ENCODE assay signal across 12 cellular contexts in genomic region chr1:32060914-32061313, GRCh38. TPM values are rescaled to one million over a fixed set of nuclear protein-coding genes. Genes with fewer than 3 reads are reported as not detected.
DNase-seq lines count a peak whose midpoint lies in the region; ATAC-seq and TF ChIP-seq lines count a peak whose summit lies in the region.
"Had no signal": no experiment of that assay in that cellular context is flagged by ENCODE, and none has a peak within 500 bp of the region (broad histone marks: within the 10 kb centered on the region; RNA-seq: fewer than 3 reads in every experiment).

No MANE protein-coding gene starts in this region.

- intact Hi-C loops in activated naive CD4-positive, alpha-beta T cell treated with anti-CD3 and anti-CD28 coated beads for 36 hours (cut with micrococcal nuclease): loop anchor here (5.0 kb wide), 1 partner anchor 244 kb away; the partner anchor contains the start of gene SPOCD1

- no peaks in the 10 kb centered on the region for H3K27me3 Mint-ChIP-seq in activated naive CD4-positive, alpha-beta T cell treated with anti-CD3 and anti-CD28 coated beads for 36 hours (ENCODE audit: low read depth)
- H3K27me3 Mint-ChIP-seq in T-helper 17 cell: no peaks in the 10 kb centered on the region
- H3K27me3 Mint-ChIP-seq: activated naive CD8-positive, alpha-beta T cell treated with anti-CD3 and anti-CD28 coated beads, Interleukin-2, amount 10 ng/mL, durations not matched to agents 7 days and 5 days had no signal

- no peaks in the 10 kb centered on the region for H3K9me3 Mint-ChIP-seq in activated naive CD4-positive, alpha-beta T cell treated with anti-CD3 and anti-CD28 coated beads for 36 hours
- H3K9me3 Mint-ChIP-seq in stimulated activated effector memory CD8-positive, alpha-beta T cell treated with anti-CD3 and anti-CD28 coated beads, Interleukin-12 subunit alpha, Interleukin-12 subunit beta, amount 100 ng/mL, for 72 hours: no peaks in the 10 kb centered on the region
- H3K9me3 Mint-ChIP-seq: activated naive CD8-positive, alpha-beta T cell treated with anti-CD3 and anti-CD28 coated beads, Interleukin-2, amount 10 ng/mL, durations not matched to agents 7 days and 5 days had no signal

- H3K4me3 Mint-ChIP-seq in activated naive CD4-positive, alpha-beta T cell treated with anti-CD3 and anti-CD28 coated beads for 36 hours: no peak overlapping the region
- no peak overlapping the region for H3K4me3 Mint-ChIP-seq in stimulated activated effector memory CD8-positive, alpha-beta T cell treated with anti-CD3 and anti-CD28 coated beads, Interleukin-12 subunit alpha, Interleukin-12 subunit beta, amount 100 ng/mL, for 72 hours
- no peak overlapping the region for H3K4me3 Mint-ChIP-seq in T-helper 17 cell
- H3K4me3 Mint-ChIP-seq: activated naive CD8-positive, alpha-beta T cell treated with anti-CD3 and anti-CD28 coated beads, Interleukin-2, amount 10 ng/mL, durations not matched to agents 7 days and 5 days had no signal

- peak overlapping the region; percentile 30 for H3K27ac Mint-ChIP-seq in activated naive CD4-positive, alpha-beta T cell treated with anti-CD3 and anti-CD28 coated beads for 36 hours
- H3K27ac Mint-ChIP-seq in stimulated activated effector memory CD8-positive, alpha-beta T cell treated with anti-CD3 and anti-CD28 coated beads, Interleukin-12 subunit alpha, Interleukin-12 subunit beta, amount 100 ng/mL, for 72 hours: peak overlapping the region; percentile 79
- H3K27ac Mint-ChIP-seq in T-helper 17 cell: no peak overlapping the region
- H3K27ac Mint-ChIP-seq: activated naive CD8-positive, alpha-beta T cell treated with anti-CD3 and anti-CD28 coated beads, Interleukin-2, amount 10 ng/mL, durations not matched to agents 7 days and 5 days had no signal

- peaks cover 15% of the 10 kb centered on the region for H3K36me3 Mint-ChIP-seq in activated naive CD4-positive, alpha-beta T cell treated with anti-CD3 and anti-CD28 coated beads for 36 hours (ENCODE audit: low read depth)
- H3K36me3 Mint-ChIP-seq in stimulated activated effector memory CD8-positive, alpha-beta T cell treated with anti-CD3 and anti-CD28 coated beads, Interleukin-12 subunit alpha, Interleukin-12 subunit beta, amount 100 ng/mL, for 72 hours: peaks cover 75% of the 10 kb centered on the region
- no peaks in the 10 kb centered on the region for H3K36me3 Mint-ChIP-seq in T-helper 17 cell (ENCODE audit: low read depth)

- TF ChIP-seq CTCF in VCaP (conservative IDR thresholded peaks at IDR 0.05): no peak

- ATAC-seq in stimulated activated effector memory CD8-positive, alpha-beta T cell treated with anti-CD3 and anti-CD28 coated beads, Interleukin-12 subunit alpha, Interleukin-12 subunit beta, amount 100 ng/mL, for 72 hours: no peak
- no peak for ATAC-seq in T-helper 17 cell

- peak overlapping the region; percentile 31; the same call in 1 of the 2 replicates for H3K27ac ChIP-seq in VCaP
- H3K27ac ChIP-seq: parathyroid adenoma had no signal

- DNase-seq in activated naive CD4-positive, alpha-beta T cell treated with anti-CD3 and anti-CD28 coated beads for 36 hours: no peak
- DNase-seq in activated naive CD4-positive, alpha-beta T cell treated with anti-CD3 and anti-CD28 coated beads, Interleukin-2, amount 50 U/mL, for 16 hours: no peak
- DNase-seq in iPS-NIHi11 (ENCODE audit: low spot score) (peak; percentile 41), MV-4-11 (lab: John Stamatoyannopoulos, UW) (no peak), SW 1271 (lab: John Stamatoyannopoulos, UW) (no peak), T-helper 17 cell (no peak)
- no peak for DNase-seq in stimulated activated effector memory CD8-positive, alpha-beta T cell treated with anti-CD3 and anti-CD28 coated beads, Interleukin-12 subunit alpha, Interleukin-12 subunit beta, amount 100 ng/mL, for 72 hours (ENCODE audit: low spot score in 2 of 2)
- DNase-seq: activated naive CD8-positive, alpha-beta T cell treated with anti-CD3 and anti-CD28 coated beads, Interleukin-2, amount 10 ng/mL, durations not matched to agents 7 days and 5 days; DND-41; NCI-H2107 had no signal

- H3K9me3 ChIP-seq in T-helper 17 cell (ENCODE audit: control insufficient read depth, low read length, poor library complexity, severe bottlenecking): no peaks in the 10 kb centered on the region

- peaks cover 2% of the 10 kb centered on the region for H3K4me1 Mint-ChIP-seq in activated naive CD4-positive, alpha-beta T cell treated with anti-CD3 and anti-CD28 coated beads for 36 hours (ENCODE audit: low read depth)
- no peaks in the 10 kb centered on the region for H3K4me1 Mint-ChIP-seq in stimulated activated effector memory CD8-positive, alpha-beta T cell treated with anti-CD3 and anti-CD28 coated beads, Interleukin-12 subunit alpha, Interleukin-12 subunit beta, amount 100 ng/mL, for 72 hours
- no peaks in the 10 kb centered on the region for H3K4me1 Mint-ChIP-seq in T-helper 17 cell

- CTCF ChIA-PET in activated naive CD4-positive, alpha-beta T cell treated with anti-CD3 and anti-CD28 coated beads for 36 hours (lab: Charles Lee): interaction anchor here (0.8 to 1.1 kb wide), 3 partner anchors 11 to 47 kb away, joined by 3 read pairs; no protein-coding TSS in a partner anchor

RNA-seq across cellular contexts. Expression of gene TMEM39B, which starts 11.8 kb away (rescaled TPM):
- total RNA-seq in activated naive CD4-positive, alpha-beta T cell treated with anti-CD3 and anti-CD28 coated beads for 36 hours: 10 to 100 TPM; 17.2 to 17.6 TPM
- 10 to 100 TPM; 15.8 to 16.7 TPM for total RNA-seq in T-helper 17 cell

RNA-seq across cellular contexts. Expression of gene KPNA6, which starts 46.9 kb away (rescaled TPM):
- total RNA-seq in activated naive CD4-positive, alpha-beta T cell treated with anti-CD3 and anti-CD28 coated beads for 36 hours: 10 to 100 TPM; 74.5 to 75.0 TPM
- 10 to 100 TPM; 39.8 to 57.6 TPM for total RNA-seq in T-helper 17 cell

RNA-seq across cellular contexts. Expression of gene KHDRBS1, which starts 47.2 kb away (rescaled TPM):
- 100 to 1,000 TPM; 189 to 198 TPM for total RNA-seq in activated naive CD4-positive, alpha-beta T cell treated with anti-CD3 and anti-CD28 coated beads for 36 hours
- total RNA-seq in T-helper 17 cell: 10 to 100 TPM; 92.5 to 94.9 TPM
